In the genomic region with DNA sequence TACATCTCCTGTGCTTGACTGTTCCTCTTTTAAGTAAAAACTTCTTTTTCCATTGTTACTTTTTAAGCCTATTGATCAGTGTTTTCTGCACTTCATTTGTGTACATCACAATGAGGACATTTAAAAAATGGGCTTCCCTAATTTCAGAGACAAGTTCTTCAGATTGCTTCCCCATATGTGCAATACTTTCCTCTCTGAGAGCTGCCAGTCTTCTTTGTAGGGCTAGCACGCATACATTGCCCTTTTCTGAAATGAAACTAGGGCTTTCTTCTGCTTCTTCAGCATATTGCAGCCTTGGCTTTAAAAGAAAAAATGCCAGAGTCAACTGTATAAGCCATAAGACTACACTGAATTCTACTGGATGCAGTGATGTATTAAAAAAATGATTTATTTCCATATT, we compare ENCODE assay signal across 10 cellular contexts.
"Had no signal": no experiment of that assay in that cellular context is flagged by ENCODE, and none has a peak within 500 bp of the region (broad histone marks: within the 10 kb centered on the region; RNA-seq: fewer than 3 reads in every experiment).

No MANE protein-coding gene starts in this region.

- DNase-seq: activated CD4-positive, alpha-beta T cell treated with anti-CD3 and anti-CD28 coated beads, Interleukin-2, amount 10 ng/mL, durations not matched to agents 7 days and 5 days; activated CD4-positive, CD25-positive, alpha-beta regulatory T cell; activated CD8-positive, alpha-beta memory T cell treated with anti-CD3 and anti-CD28 coated beads for 24 hours; activated naive CD4-positive, alpha-beta T cell treated with anti-CD3 and anti-CD28 coated beads, Interleukin-2, amount 10 ng/mL, durations not matched to agents 7 days and 5 days; amniotic stem cell; stimulated activated CD4-positive, alpha-beta T cell treated with anti-CD3 and anti-CD28 coated beads, Interleukin-12 subunit alpha, Interleukin-12 subunit beta, amount 100 ng/mL, for 4 hours; stimulated activated naive CD4-positive, alpha-beta T cell treated with Interleukin-2 at 50 U/mL for 16 hours; testis had no signal

- ATAC-seq: left lobe of liver; natural killer cell treated with Interleukin-12 subunit alpha and Interleukin-12 subunit beta and Interleukin-15 and Interleukin-18, amount 100 ng/mL, for 72 hours had no signal
